Comparison of ENCODE assay signal across 1 cellular context in the genomic region with DNA sequence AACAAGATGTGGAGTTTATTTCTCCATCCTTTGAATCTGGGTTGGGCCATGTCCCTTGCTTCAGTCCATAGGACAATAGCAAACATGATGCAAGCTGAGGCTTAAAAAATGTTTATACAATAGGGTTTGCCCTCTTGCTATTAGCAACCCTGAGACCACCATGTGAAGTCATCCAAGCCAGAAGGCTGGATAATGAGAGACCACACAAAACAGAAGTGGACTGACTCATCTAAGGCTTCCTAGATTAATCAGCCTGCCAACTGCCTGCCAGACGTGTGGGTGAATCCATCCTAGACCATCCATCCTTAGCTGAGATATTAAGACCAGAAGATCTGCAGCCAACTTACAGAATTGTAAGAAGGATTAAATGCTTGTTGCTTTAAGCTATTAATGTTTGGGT.
TF ChIP-seq lines count a peak whose summit lies in the region.

No MANE protein-coding gene starts in this region.

TF ChIP-seq in A549, 52 proteins besides CTCF, POLR2A, EP300 and RAD21 (continued from another document):
- TF ChIP-seq HOXB5 (CRISPR knock-in tag; IDR thresholded peaks at IDR 0.05): no peak
- TF ChIP-seq ZNF302 (CRISPR knock-in tag; IDR thresholded peaks at IDR 0.05): no peak
- TF ChIP-seq HES2 (IDR thresholded peaks at IDR 0.05): no peak
- TF ChIP-seq RNF2 (IDR thresholded peaks at IDR 0.05; ENCODE audit: borderline replicate concordance, low read depth): no peak
- no peak for TF ChIP-seq NR3C1 (IDR thresholded peaks at IDR 0.05)
- TF ChIP-seq CEBPB (IDR thresholded peaks at IDR 0.05): no peak
- no peak for TF ChIP-seq FOSB (CRISPR knock-in tag; IDR thresholded peaks at IDR 0.05)
- no peak for TF ChIP-seq JUNB (IDR thresholded peaks at IDR 0.05)
- no peak for TF ChIP-seq SMC3 (IDR thresholded peaks at IDR 0.05)
- no peak for TF ChIP-seq GATA3 (IDR thresholded peaks at IDR 0.05; ENCODE audit: borderline replicate concordance)
TF ChIP-seq in A549: peak in this region for 0.
